14 cellular contexts compared by ENCODE assay signal in the genomic region with DNA sequence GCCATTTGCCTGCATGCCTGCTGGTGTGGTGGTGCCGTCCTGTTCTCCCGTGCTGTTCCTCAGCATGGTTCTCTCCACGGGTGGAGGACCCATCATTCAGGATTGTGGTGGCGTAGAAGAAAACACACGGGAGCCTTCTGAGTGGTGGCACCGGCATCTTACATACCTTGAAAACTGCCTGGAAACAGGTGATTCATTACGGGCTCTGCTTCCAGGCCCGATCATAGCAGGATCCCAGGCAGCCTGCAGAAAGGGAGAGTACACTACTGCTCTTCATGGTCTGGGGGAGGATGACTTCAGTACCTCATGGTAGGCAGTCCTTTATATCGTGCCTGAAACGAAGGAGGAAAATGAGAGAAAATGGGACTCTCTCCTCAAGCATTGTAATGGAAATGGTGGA.
A peak's percentile ranks its signal among the peaks of the same experiment; 100 is the strongest.
DNase-seq lines count a peak whose midpoint lies in the region; ATAC-seq lines count a peak whose summit lies in the region.
"Had no signal": no experiment of that assay in that cellular context is flagged by ENCODE, and none has a peak within 500 bp of the region (broad histone marks: within the 10 kb centered on the region; RNA-seq: fewer than 3 reads in every experiment).

No MANE protein-coding gene starts in this region.

- no peak for ATAC-seq in left lobe of liver
- ATAC-seq: CD8-positive, alpha-beta T cell; K562 had no signal

- in situ Hi-C loops in SK-MEL-5 (cut with HindIII; ENCODE audit: low pct_unique_long_range_greater_than_20kb, low sequenced_read_pairs) = no loop called here

- DNase-seq in DMS53 (lab: John Stamatoyannopoulos, UW) (peak; percentile 60), DMS53 treated with DMSO at 0.1 percent for 48 hours (lab: John Stamatoyannopoulos, UW; ENCODE audit: unreplicated experiment) (no peak), SK-MEL-5 (ENCODE audit: low read depth, low spot score) (peak; percentile 10), cerebellar cortex (ENCODE audit: low spot score) (peak; percentile 60), left lobe of liver (ENCODE audit: low spot score) (no peak), H4 (ENCODE audit: low spot score) (no peak), NCI-H510A (lab: John Stamatoyannopoulos, UW) (no peak)
- DNase-seq: CD8-positive, alpha-beta T cell; COR-L47; DMS 273 treated with DMSO at 0.1 percent for 48 hours; DMS79; GF-D8; HCEC 1CT had no signal

Comparison
In these comparisons a context has a peak if more than half of its experiments do, and no peak if none do; other contexts are left out.
1. DNase-seq: peak in DMS53 (single experiment), SK-MEL-5 (single experiment) and cerebellar cortex (single experiment); none in DMS53 treated with DMSO at 0.1 percent for 48 hours (single experiment), left lobe of liver (single experiment), H4 (single experiment) and NCI-H510A (single experiment).